Comparison of ENCODE assay signal across 18 cellular contexts in the genomic region with DNA sequence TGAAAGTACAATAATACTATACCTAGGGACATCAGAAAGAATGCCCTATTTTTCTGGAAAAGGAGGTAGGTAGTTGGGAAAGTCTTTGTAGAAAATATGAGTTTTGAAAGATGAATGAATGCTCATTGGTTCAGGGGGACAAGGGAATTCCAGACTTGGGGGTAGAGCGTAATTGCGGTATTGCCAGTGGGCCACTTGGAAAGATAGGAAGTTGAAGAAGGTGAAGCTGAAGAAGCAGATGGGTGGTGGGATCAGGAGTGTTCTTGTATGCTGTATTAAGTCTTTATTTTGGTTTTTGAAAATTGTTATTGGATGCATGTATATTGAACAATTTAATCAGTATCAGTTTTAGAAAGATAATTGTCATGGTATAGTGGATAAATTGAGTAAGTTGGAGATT. TPM values are rescaled to one million over a fixed set of nuclear protein-coding genes. Genes with fewer than 3 reads are reported as not detected.
A peak's percentile ranks its signal among the peaks of the same experiment; 100 is the strongest.
DNase-seq lines count a peak whose midpoint lies in the region; ATAC-seq, FAIRE-seq and TF ChIP-seq lines count a peak whose summit lies in the region.
"Had no signal": no experiment of that assay in that cellular context is flagged by ENCODE, and none has a peak within 500 bp of the region (broad histone marks: within the 10 kb centered on the region; RNA-seq: fewer than 3 reads in every experiment).

No MANE protein-coding gene starts in this region.

- H3K4me3 Mint-ChIP-seq in activated T-cell treated with anti-CD3 and anti-CD28 coated beads, Interleukin-2, amount 50 U/mL, for 72 hours = no peak overlapping the region
- no peak overlapping the region for H3K4me3 Mint-ChIP-seq in activated T-helper 17 cell treated with anti-CD3 and anti-CD28 coated beads, Interleukin-2, amount 50 U/mL, for 72 hours
- H3K4me3 Mint-ChIP-seq in stimulated activated effector memory CD8-positive, alpha-beta T cell treated with anti-CD3 and anti-CD28 coated beads, Interleukin-12 subunit alpha, Interleukin-12 subunit beta, amount 100 ng/mL, for 72 hours = no peak overlapping the region
- H3K4me3 Mint-ChIP-seq in glutamatergic neuron (ENCODE audit: unreplicated experiment) = no peak overlapping the region
- H3K4me3 Mint-ChIP-seq: CD14-positive monocyte; CD4-positive, alpha-beta memory T cell; GM23338; HFFc6 had no signal

- no peak for ATAC-seq in activated T-cell treated with anti-CD3 and anti-CD28 coated beads, Interleukin-2, amount 50 U/mL, for 72 hours (replicated peaks in 1 of 2)
- no peak for ATAC-seq in activated T-helper 17 cell treated with anti-CD3 and anti-CD28 coated beads, Interleukin-2, amount 50 U/mL, for 72 hours (replicated peaks)
- no peak for ATAC-seq in stimulated activated effector memory CD8-positive, alpha-beta T cell treated with anti-CD3 and anti-CD28 coated beads, Interleukin-12 subunit alpha, Interleukin-12 subunit beta, amount 100 ng/mL, for 72 hours
- ATAC-seq in GM18873 (IDR thresholded peaks at IDR 0.05; ENCODE audit: low FRiP score, unreplicated experiment) = no peak
- ATAC-seq: GM23338, HCT116 had no signal

- no peak for DNase-seq in activated T-cell treated with anti-CD3 and anti-CD28 coated beads, Interleukin-2, amount 50 U/mL, for 72 hours
- no peak for DNase-seq in activated T-cell treated with anti-CD3 and anti-CD28 coated beads, Interleukin-2, amount 50 U/mL, for 48 hours
- DNase-seq in GM12892 (ENCODE audit: insufficient read length) (no peak), glutamatergic neuron (no peak)
- no peak for DNase-seq in stimulated activated effector memory CD8-positive, alpha-beta T cell treated with anti-CD3 and anti-CD28 coated beads, Interleukin-12 subunit alpha, Interleukin-12 subunit beta, amount 100 ng/mL, for 72 hours (ENCODE audit: low spot score in 2 of 2)
- DNase-seq: 8988T; CD4-positive, alpha-beta memory T cell; DMS153; DMS79; GDM1; H7; HFFc6; IMR-90 had no signal

- no peak for TF ChIP-seq CTCF in glutamatergic neuron (IDR thresholded peaks at IDR 0.05; ENCODE audit: partially characterized antibody, unreplicated experiment)

- FAIRE-seq in GM12892 (lab: Jason Lieb, UNC) = no peak

- H3K27ac Mint-ChIP-seq in activated T-cell treated with anti-CD3 and anti-CD28 coated beads, Interleukin-2, amount 50 U/mL, for 72 hours = peak overlapping the region; percentile 3
- H3K27ac Mint-ChIP-seq in activated T-helper 17 cell treated with anti-CD3 and anti-CD28 coated beads, Interleukin-2, amount 50 U/mL, for 72 hours = peak overlapping the region; percentile 63
- H3K27ac Mint-ChIP-seq in stimulated activated effector memory CD8-positive, alpha-beta T cell treated with anti-CD3 and anti-CD28 coated beads, Interleukin-12 subunit alpha, Interleukin-12 subunit beta, amount 100 ng/mL, for 72 hours = peak overlapping the region; percentile 61
- no peak overlapping the region for H3K27ac Mint-ChIP-seq in glutamatergic neuron (ENCODE audit: unreplicated experiment)
- H3K27ac Mint-ChIP-seq: CD14-positive monocyte, GM23338, HFFc6 had no signal

- no peaks in the 10 kb centered on the region for H3K27me3 Mint-ChIP-seq in activated T-cell treated with anti-CD3 and anti-CD28 coated beads, Interleukin-2, amount 50 U/mL, for 72 hours (ENCODE audit: low read depth)
- no peaks in the 10 kb centered on the region for H3K27me3 Mint-ChIP-seq in activated T-helper 17 cell treated with anti-CD3 and anti-CD28 coated beads, Interleukin-2, amount 50 U/mL, for 72 hours
- H3K27me3 Mint-ChIP-seq in glutamatergic neuron (ENCODE audit: unreplicated experiment) = peaks cover 2% of the 10 kb centered on the region
- H3K27me3 Mint-ChIP-seq: CD4-positive, alpha-beta memory T cell had no signal

- peaks cover 5 to 6% of the 10 kb centered on the region in 2 donors for H3K36me3 Mint-ChIP-seq in activated T-cell treated with anti-CD3 and anti-CD28 coated beads, Interleukin-2, amount 50 U/mL, for 72 hours (ENCODE audit: insufficient read depth in 2 of 2)
- peaks cover 59% of the 10 kb centered on the region for H3K36me3 Mint-ChIP-seq in activated T-helper 17 cell treated with anti-CD3 and anti-CD28 coated beads, Interleukin-2, amount 50 U/mL, for 72 hours (ENCODE audit: low read depth)
- H3K36me3 Mint-ChIP-seq in stimulated activated effector memory CD8-positive, alpha-beta T cell treated with anti-CD3 and anti-CD28 coated beads, Interleukin-12 subunit alpha, Interleukin-12 subunit beta, amount 100 ng/mL, for 72 hours = peaks cover 76% of the 10 kb centered on the region
- H3K36me3 Mint-ChIP-seq in glutamatergic neuron (ENCODE audit: unreplicated experiment) = peaks cover 13% of the 10 kb centered on the region

- H3K4me1 Mint-ChIP-seq in activated T-cell treated with anti-CD3 and anti-CD28 coated beads, Interleukin-2, amount 50 U/mL, for 72 hours (ENCODE audit: low read depth) = peaks cover 2% of the 10 kb centered on the region
- peaks cover 19% of the 10 kb centered on the region for H3K4me1 Mint-ChIP-seq in activated T-helper 17 cell treated with anti-CD3 and anti-CD28 coated beads, Interleukin-2, amount 50 U/mL, for 72 hours
- H3K4me1 Mint-ChIP-seq in stimulated activated effector memory CD8-positive, alpha-beta T cell treated with anti-CD3 and anti-CD28 coated beads, Interleukin-12 subunit alpha, Interleukin-12 subunit beta, amount 100 ng/mL, for 72 hours = peaks cover 24% of the 10 kb centered on the region
- H3K4me1 Mint-ChIP-seq in glutamatergic neuron (ENCODE audit: low read depth, unreplicated experiment) = no peaks in the 10 kb centered on the region
- H3K4me1 Mint-ChIP-seq: CD14-positive monocyte had no signal

- H3K9me3 Mint-ChIP-seq in activated T-cell treated with anti-CD3 and anti-CD28 coated beads, Interleukin-2, amount 50 U/mL, for 72 hours = peaks cover 1 to 3% of the 10 kb centered on the region in 2 donors
- H3K9me3 Mint-ChIP-seq in activated T-helper 17 cell treated with anti-CD3 and anti-CD28 coated beads, Interleukin-2, amount 50 U/mL, for 72 hours = peaks cover 13% of the 10 kb centered on the region
- peaks cover 11% of the 10 kb centered on the region for H3K9me3 Mint-ChIP-seq in stimulated activated effector memory CD8-positive, alpha-beta T cell treated with anti-CD3 and anti-CD28 coated beads, Interleukin-12 subunit alpha, Interleukin-12 subunit beta, amount 100 ng/mL, for 72 hours
- no peaks in the 10 kb centered on the region for H3K9me3 Mint-ChIP-seq in glutamatergic neuron (ENCODE audit: unreplicated experiment)
- H3K9me3 Mint-ChIP-seq: HFFc6 had no signal

- TF ChIP-seq POLR2A in GM12892 (IDR thresholded peaks at IDR 0.05; ENCODE audit: low read depth, low read length) = peak; percentile 58

RNA-seq across cellular contexts. Expression of a gene that starts 57.9 kb away (rescaled TPM):
- 10 to 100 TPM in 1 of 2 donors, 1 to 10 TPM in 1; 8.4 to 14.5 TPM for total RNA-seq in activated T-cell treated with anti-CD3 and anti-CD28 coated beads, Interleukin-2, amount 50 U/mL, for 72 hours
- 11.0 TPM for polyA plus RNA-seq in GM12892 (2012; ENCODE audit: missing spikeins)
- 1 to 10 TPM; 5.0 to 6.2 TPM for total RNA-seq in activated T-helper 17 cell treated with anti-CD3 and anti-CD28 coated beads, Interleukin-2, amount 50 U/mL, for 72 hours
- 22.5 TPM for total RNA-seq in glutamatergic neuron (ENCODE audit: unreplicated experiment)
